Comparison of ENCODE assay signal across 1 cellular context in genomic region chr4:151324124-151324448, GRCh38.
TF ChIP-seq lines count a peak whose summit lies in the region.

No MANE protein-coding gene starts in this region.

TF ChIP-seq in H1, 55 proteins besides CTCF, POLR2A, EP300 and RAD21:
- TF ChIP-seq CREB1 (IDR thresholded peaks at IDR 0.05), result no peak
- no peak for TF ChIP-seq SIRT6 (IDR thresholded peaks at IDR 0.05; ENCODE audit: low read length)
- no peak for TF ChIP-seq SP2 (IDR thresholded peaks at IDR 0.05; ENCODE audit: low read length)
- no peak for TF ChIP-seq KDM4A (IDR thresholded peaks at IDR 0.05; ENCODE audit: low read depth, low read length, severe bottlenecking)
TF ChIP-seq in H1: peak in this region for 0.
